Comparison of ENCODE assay signal across 1 cellular context in genomic region chr7:44881610-44882009, GRCh38.
TF ChIP-seq lines count a peak whose summit lies in the region.

No MANE protein-coding gene starts in this region.

TF ChIP-seq in GM12878, 131 proteins besides CTCF, POLR2A, EP300 and RAD21 (continued from another document):
- 0 out of 2 replicates have a peak, but pooled peaks have one; percentile 45 for TF ChIP-seq FOXM1 (IDR thresholded peaks at IDR 0.05; ENCODE audit: low read depth, low read length)
- peak; percentile 18 for TF ChIP-seq MEF2B (IDR thresholded peaks at IDR 0.05; ENCODE audit: partially characterized antibody, poor library complexity, severe bottlenecking)
- no peak for TF ChIP-seq POLR2AphosphoS2 (IDR thresholded peaks at IDR 0.05; ENCODE audit: low read depth, low read length)
- TF ChIP-seq NFIC (IDR thresholded peaks at IDR 0.05; ENCODE audit: low read depth, low read length), result 0 out of 2 replicates have a peak, but pooled peaks have one; percentile 22
- no peak for TF ChIP-seq SKIL (IDR thresholded peaks at IDR 0.05; ENCODE audit: low read depth, poor library complexity, severe bottlenecking)
- TF ChIP-seq ZNF24 (IDR thresholded peaks at IDR 0.05), result no peak
- TF ChIP-seq STAT3 (IDR thresholded peaks at IDR 0.05; ENCODE audit: low read depth, low read length), result no peak
- peak; percentile 64 for TF ChIP-seq MEF2A (IDR thresholded peaks at IDR 0.05; ENCODE audit: insufficient read depth, low read depth, low read length)
- peak; percentile 80 to 94 for TF ChIP-seq SRF (IDR thresholded peaks at IDR 0.05; ENCODE audit: low read depth in 2 of 2, low read length in 2 of 2)
- TF ChIP-seq, protein P1, sequence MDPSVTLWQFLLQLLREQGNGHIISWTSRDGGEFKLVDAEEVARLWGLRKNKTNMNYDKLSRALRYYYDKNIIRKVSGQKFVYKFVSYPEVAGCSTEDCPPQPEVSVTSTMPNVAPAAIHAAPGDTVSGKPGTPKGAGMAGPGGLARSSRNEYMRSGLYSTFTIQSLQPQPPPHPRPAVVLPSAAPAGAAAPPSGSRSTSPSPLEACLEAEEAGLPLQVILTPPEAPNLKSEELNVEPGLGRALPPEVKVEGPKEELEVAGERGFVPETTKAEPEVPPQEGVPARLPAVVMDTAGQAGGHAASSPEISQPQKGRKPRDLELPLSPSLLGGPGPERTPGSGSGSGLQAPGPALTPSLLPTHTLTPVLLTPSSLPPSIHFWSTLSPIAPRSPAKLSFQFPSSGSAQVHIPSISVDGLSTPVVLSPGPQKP (IDR thresholded peaks at IDR 0.05; ENCODE audit: low read depth, low read length), result 0 out of 2 replicates have a peak, but pooled peaks have one; percentile 41
- TF ChIP-seq POLR2AphosphoS5 (IDR thresholded peaks at IDR 0.05; ENCODE audit: low read length), result peak; percentile 67; the same call in 1 of the 2 replicates
- TF ChIP-seq MYB (IDR thresholded peaks at IDR 0.05; ENCODE audit: borderline replicate concordance, low read depth, low read length), result no peak
- TF ChIP-seq ZNF274 (IDR thresholded peaks at IDR 0.05; ENCODE audit: insufficient read depth, insufficient read length), result no peak
